Comparison of ENCODE assay signal across 8 cellular contexts in genomic region chr11:18634140-18635032, GRCh38. TPM values are rescaled to one million over a fixed set of nuclear protein-coding genes. Genes with fewer than 3 reads are reported as not detected.
DNase-seq lines count a peak whose midpoint lies in the region; ATAC-seq, FAIRE-seq and TF ChIP-seq lines count a peak whose summit lies in the region.

A gene with protein sequence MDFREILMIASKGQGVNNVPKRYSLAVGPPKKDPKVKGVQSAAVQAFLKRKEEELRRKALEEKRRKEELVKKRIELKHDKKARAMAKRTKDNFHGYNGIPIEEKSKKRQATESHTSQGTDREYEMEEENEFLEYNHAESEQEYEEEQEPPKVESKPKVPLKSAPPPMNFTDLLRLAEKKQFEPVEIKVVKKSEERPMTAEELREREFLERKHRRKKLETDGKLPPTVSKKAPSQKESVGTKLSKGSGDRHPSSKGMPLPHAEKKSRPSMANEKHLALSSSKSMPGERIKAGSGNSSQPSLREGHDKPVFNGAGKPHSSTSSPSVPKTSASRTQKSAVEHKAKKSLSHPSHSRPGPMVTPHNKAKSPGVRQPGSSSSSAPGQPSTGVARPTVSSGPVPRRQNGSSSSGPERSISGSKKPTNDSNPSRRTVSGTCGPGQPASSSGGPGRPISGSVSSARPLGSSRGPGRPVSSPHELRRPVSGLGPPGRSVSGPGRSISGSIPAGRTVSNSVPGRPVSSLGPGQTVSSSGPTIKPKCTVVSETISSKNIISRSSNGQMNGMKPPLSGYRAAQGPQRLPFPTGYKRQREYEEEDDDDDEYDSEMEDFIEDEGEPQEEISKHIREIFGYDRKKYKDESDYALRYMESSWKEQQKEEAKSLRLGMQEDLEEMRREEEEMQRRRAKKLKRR (minus strand): TSS chr11:18634342. CDS start chr11:18634257, 85 bp downstream.

- peak; percentile 92 to 98 for DNase-seq in NCI-H187 (lab: John Stamatoyannopoulos, UW)
- DNase-seq in T-helper 2 cell = peak; percentile 89 to 100 (median 97)
- peak; percentile 100 for DNase-seq in right atrium auricular region (ENCODE audit: low spot score)
- DNase-seq in psoas muscle = peak; percentile 99 to 100
- DNase-seq in urothelium cell line (ENCODE audit: low spot score) = peak; percentile 97

- ATAC-seq in GM18498 (IDR thresholded peaks at IDR 0.05; ENCODE audit: unreplicated experiment) (peak; percentile 94), HG02938 (IDR thresholded peaks at IDR 0.05; ENCODE audit: unreplicated experiment) (peak; percentile 97), psoas muscle (peak; percentile 99)

- H3K36me3 ChIP-seq in right atrium auricular region = no peaks in the 10 kb centered on the region
- no peaks in the 10 kb centered on the region for H3K36me3 ChIP-seq in psoas muscle (ENCODE audit: insufficient read depth in 1 of 2, low read depth in 1 of 2)

- WGBS in psoas muscle, 3 donors = 0% methylated on average over 59 to 60 of the region's 60 CpGs

- H3K27me3 ChIP-seq in right atrium auricular region (no peaks in the 10 kb centered on the region), psoas muscle (ENCODE audit: insufficient read depth in 3 of 3, low read length in 2 of 3) (no peaks in the 10 kb centered on the region)

- H3K4me1 ChIP-seq in right atrium auricular region = peaks cover 0 to 15% of the 10 kb centered on the region in 2 donors
- H3K4me1 ChIP-seq in psoas muscle = peaks cover 11% of the 10 kb centered on the region

- intact Hi-C loops in psoas muscle (cut with DNase I) = loop anchor here (2.0 to 10.0 kb wide), 5 partner anchors 46 to 312 kb away; partner anchors contain the start of genes GTF2H1 (in 2 of the 2), HPS5 (in 2 of the 2) and UEVLD (in 2 of the 2)

- peak within 1 kb of the TSS; percentile 94 for H3K27ac ChIP-seq in angular gyrus (ENCODE audit: low read depth, low read length)
- H3K27ac ChIP-seq in right atrium auricular region = peak within 1 kb of the TSS; percentile 93 to 96
- peak within 1 kb of the TSS; percentile 93 for H3K27ac ChIP-seq in psoas muscle

- TF ChIP-seq CTCF in right atrium auricular region (IDR thresholded peaks at IDR 0.05) (no peak), psoas muscle (IDR thresholded peaks at IDR 0.05) (no peak)

- H3K9me3 ChIP-seq in right atrium auricular region = no peaks in the 10 kb centered on the region
- no peaks in the 10 kb centered on the region for H3K9me3 ChIP-seq in psoas muscle

- H3K4me3 ChIP-seq in right atrium auricular region (peak within 1 kb of the TSS; percentile 84 to 88), psoas muscle (peak within 1 kb of the TSS; percentile 89)

- FAIRE-seq in urothelium cell line (lab: Jason Lieb, UNC) = peak; percentile 80

RNA-seq across cellular contexts. Expression of the gene that starts here (rescaled TPM):
- total RNA-seq in right atrium auricular region (10 to 100 TPM in 1 of 2 donors, 1 to 10 TPM in 1; 9.2 to 15.3 TPM), psoas muscle (10 to 100 TPM; 13.7 to 16.8 (median 15.1) TPM)
- 10 to 100 TPM in 1 of 3 donors, 1 to 10 TPM in 2; 4.8 to 17.8 (median 7.3) TPM for polyA plus RNA-seq in psoas muscle

Comparison
In these comparisons a context has a peak if more than half of its experiments do, and no peak if none do; other contexts are left out.
1. Peak in every context shown above with its lines: DNase-seq, ATAC-seq, H3K4me3 ChIP-seq and H3K27ac ChIP-seq.